ENCODE assay signal across 2 cellular contexts in genomic region chr4:86606809-86607208, GRCh38.
TF ChIP-seq lines count a peak whose summit lies in the region.

No MANE protein-coding gene starts in this region.

TF ChIP-seq in SK-N-SH treated with all-trans-retinoic acid at 6 μM for 48 hours, 23 proteins besides CTCF, POLR2A, EP300 and RAD21 (continued from another document):
- TF ChIP-seq POU6F1 (CRISPR knock-in tag; IDR thresholded peaks at IDR 0.05; ENCODE audit: borderline replicate concordance, low read depth) = no peak; the same call in 1 of the 2 replicates
- TF ChIP-seq CSRNP3 (CRISPR knock-in tag; IDR thresholded peaks at IDR 0.05) = peak; percentile 41; the same call in 1 of the 2 replicates
- no peak for TF ChIP-seq ZC3H10 (CRISPR knock-in tag; IDR thresholded peaks at IDR 0.05)
- TF ChIP-seq PPARA (CRISPR knock-in tag; IDR thresholded peaks at IDR 0.05; ENCODE audit: borderline replicate concordance) = no peak
- TF ChIP-seq PATZ1 (CRISPR knock-in tag; IDR thresholded peaks at IDR 0.05; ENCODE audit: borderline replicate concordance) = no peak
- TF ChIP-seq ARNTL (CRISPR knock-in tag; IDR thresholded peaks at IDR 0.05; ENCODE audit: borderline replicate concordance, low read depth) = no peak
- no peak for TF ChIP-seq TSHZ2 (CRISPR knock-in tag; IDR thresholded peaks at IDR 0.05)
- no peak for TF ChIP-seq CSDC2 (CRISPR knock-in tag; IDR thresholded peaks at IDR 0.05)
- TF ChIP-seq TOX (CRISPR knock-in tag; IDR thresholded peaks at IDR 0.05; ENCODE audit: borderline replicate concordance) = no peak
- TF ChIP-seq CREB5 (CRISPR knock-in tag; IDR thresholded peaks at IDR 0.05; ENCODE audit: low read depth) = 0 out of 2 replicates have a peak, but pooled peaks have one; percentile 34

TF ChIP-seq in SK-N-SH, 30 proteins besides CTCF, POLR2A, EP300 and RAD21 (continued from another document):
- TF ChIP-seq REST (IDR thresholded peaks at IDR 0.05; ENCODE audit: low read depth, low read length) (no peak), SIN3A (IDR thresholded peaks at IDR 0.05; ENCODE audit: borderline replicate concordance, low read depth, low read length) (no peak)
